In the genomic region with DNA sequence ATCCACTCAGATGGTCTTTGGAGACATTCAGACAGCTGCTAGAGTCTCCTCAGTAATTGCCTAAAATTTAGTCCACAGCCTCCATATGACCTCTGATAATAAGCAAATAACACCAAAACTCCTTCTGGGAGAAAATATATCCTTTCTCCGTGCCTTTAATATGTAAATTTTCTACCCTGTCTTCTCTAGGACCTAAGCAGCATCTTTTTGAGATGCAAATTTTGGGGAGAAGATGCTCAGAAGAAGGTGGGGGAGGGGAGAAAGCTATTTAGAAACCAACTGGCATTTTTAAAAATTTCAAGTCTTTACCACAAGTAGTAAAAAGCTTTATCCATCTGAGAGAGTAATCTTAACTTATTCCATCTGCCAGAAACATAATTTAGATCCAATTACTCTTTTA, we compare ENCODE assay signal across 1 cellular context.
A peak's percentile ranks its signal among the peaks of the same experiment; 100 is the strongest.
TF ChIP-seq lines count a peak whose summit lies in the region.

No MANE protein-coding gene starts in this region.

TF ChIP-seq in H1, 55 proteins besides CTCF, POLR2A, EP300 and RAD21 (continued from another document):
- TF ChIP-seq, protein P1, sequence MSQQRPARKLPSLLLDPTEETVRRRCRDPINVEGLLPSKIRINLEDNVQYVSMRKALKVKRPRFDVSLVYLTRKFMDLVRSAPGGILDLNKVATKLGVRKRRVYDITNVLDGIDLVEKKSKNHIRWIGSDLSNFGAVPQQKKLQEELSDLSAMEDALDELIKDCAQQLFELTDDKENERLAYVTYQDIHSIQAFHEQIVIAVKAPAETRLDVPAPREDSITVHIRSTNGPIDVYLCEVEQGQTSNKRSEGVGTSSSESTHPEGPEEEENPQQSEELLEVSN (IDR thresholded peaks at IDR 0.05) = no peak
- TF ChIP-seq GABPA (IDR thresholded peaks at IDR 0.05; ENCODE audit: borderline replicate concordance, insufficient read depth, low read length) (no peak), YY1 (IDR thresholded peaks at IDR 0.05; ENCODE audit: low read depth, low read length) (no peak), HDAC2 (IDR thresholded peaks at IDR 0.05; ENCODE audit: borderline replicate concordance in 1 of 2, low read depth in 2 of 2, low read length in 2 of 2) (peak in 1 of 2 experiments; percentile 80; a peak in 1 of 4 replicates), SUZ12 (IDR thresholded peaks at IDR 0.05; ENCODE audit: low read length) (no peak), TAF7 (optimal IDR thresholded peaks at IDR 0.05; ENCODE audit: borderline replicate concordance, low read depth, low read length) (no peak), POU5F1 (IDR thresholded peaks at IDR 0.05; ENCODE audit: low read depth, low read length) (peak; percentile 94), HDAC6 (IDR thresholded peaks at IDR 0.05; ENCODE audit: low read depth, low read length) (no peak), TBP (IDR thresholded peaks at IDR 0.05; ENCODE audit: low read depth, low read length) (no peak), FOSL1 (IDR thresholded peaks at IDR 0.05; ENCODE audit: insufficient read depth, low read depth, low read length) (no peak), CHD2 (IDR thresholded peaks at IDR 0.05; ENCODE audit: low read length) (0 out of 2 replicates have a peak, but pooled peaks have one; percentile 26), TEAD4 (IDR thresholded peaks at IDR 0.05; ENCODE audit: low read depth, low read length) (no peak), PHF8 (conservative IDR thresholded peaks at IDR 0.05; ENCODE audit: low read depth, low read length) (no peak), ZNF274 (IDR thresholded peaks at IDR 0.05; ENCODE audit: borderline replicate concordance, extremely low read depth, low read length) (no peak)
- TF ChIP-seq, protein P2, sequence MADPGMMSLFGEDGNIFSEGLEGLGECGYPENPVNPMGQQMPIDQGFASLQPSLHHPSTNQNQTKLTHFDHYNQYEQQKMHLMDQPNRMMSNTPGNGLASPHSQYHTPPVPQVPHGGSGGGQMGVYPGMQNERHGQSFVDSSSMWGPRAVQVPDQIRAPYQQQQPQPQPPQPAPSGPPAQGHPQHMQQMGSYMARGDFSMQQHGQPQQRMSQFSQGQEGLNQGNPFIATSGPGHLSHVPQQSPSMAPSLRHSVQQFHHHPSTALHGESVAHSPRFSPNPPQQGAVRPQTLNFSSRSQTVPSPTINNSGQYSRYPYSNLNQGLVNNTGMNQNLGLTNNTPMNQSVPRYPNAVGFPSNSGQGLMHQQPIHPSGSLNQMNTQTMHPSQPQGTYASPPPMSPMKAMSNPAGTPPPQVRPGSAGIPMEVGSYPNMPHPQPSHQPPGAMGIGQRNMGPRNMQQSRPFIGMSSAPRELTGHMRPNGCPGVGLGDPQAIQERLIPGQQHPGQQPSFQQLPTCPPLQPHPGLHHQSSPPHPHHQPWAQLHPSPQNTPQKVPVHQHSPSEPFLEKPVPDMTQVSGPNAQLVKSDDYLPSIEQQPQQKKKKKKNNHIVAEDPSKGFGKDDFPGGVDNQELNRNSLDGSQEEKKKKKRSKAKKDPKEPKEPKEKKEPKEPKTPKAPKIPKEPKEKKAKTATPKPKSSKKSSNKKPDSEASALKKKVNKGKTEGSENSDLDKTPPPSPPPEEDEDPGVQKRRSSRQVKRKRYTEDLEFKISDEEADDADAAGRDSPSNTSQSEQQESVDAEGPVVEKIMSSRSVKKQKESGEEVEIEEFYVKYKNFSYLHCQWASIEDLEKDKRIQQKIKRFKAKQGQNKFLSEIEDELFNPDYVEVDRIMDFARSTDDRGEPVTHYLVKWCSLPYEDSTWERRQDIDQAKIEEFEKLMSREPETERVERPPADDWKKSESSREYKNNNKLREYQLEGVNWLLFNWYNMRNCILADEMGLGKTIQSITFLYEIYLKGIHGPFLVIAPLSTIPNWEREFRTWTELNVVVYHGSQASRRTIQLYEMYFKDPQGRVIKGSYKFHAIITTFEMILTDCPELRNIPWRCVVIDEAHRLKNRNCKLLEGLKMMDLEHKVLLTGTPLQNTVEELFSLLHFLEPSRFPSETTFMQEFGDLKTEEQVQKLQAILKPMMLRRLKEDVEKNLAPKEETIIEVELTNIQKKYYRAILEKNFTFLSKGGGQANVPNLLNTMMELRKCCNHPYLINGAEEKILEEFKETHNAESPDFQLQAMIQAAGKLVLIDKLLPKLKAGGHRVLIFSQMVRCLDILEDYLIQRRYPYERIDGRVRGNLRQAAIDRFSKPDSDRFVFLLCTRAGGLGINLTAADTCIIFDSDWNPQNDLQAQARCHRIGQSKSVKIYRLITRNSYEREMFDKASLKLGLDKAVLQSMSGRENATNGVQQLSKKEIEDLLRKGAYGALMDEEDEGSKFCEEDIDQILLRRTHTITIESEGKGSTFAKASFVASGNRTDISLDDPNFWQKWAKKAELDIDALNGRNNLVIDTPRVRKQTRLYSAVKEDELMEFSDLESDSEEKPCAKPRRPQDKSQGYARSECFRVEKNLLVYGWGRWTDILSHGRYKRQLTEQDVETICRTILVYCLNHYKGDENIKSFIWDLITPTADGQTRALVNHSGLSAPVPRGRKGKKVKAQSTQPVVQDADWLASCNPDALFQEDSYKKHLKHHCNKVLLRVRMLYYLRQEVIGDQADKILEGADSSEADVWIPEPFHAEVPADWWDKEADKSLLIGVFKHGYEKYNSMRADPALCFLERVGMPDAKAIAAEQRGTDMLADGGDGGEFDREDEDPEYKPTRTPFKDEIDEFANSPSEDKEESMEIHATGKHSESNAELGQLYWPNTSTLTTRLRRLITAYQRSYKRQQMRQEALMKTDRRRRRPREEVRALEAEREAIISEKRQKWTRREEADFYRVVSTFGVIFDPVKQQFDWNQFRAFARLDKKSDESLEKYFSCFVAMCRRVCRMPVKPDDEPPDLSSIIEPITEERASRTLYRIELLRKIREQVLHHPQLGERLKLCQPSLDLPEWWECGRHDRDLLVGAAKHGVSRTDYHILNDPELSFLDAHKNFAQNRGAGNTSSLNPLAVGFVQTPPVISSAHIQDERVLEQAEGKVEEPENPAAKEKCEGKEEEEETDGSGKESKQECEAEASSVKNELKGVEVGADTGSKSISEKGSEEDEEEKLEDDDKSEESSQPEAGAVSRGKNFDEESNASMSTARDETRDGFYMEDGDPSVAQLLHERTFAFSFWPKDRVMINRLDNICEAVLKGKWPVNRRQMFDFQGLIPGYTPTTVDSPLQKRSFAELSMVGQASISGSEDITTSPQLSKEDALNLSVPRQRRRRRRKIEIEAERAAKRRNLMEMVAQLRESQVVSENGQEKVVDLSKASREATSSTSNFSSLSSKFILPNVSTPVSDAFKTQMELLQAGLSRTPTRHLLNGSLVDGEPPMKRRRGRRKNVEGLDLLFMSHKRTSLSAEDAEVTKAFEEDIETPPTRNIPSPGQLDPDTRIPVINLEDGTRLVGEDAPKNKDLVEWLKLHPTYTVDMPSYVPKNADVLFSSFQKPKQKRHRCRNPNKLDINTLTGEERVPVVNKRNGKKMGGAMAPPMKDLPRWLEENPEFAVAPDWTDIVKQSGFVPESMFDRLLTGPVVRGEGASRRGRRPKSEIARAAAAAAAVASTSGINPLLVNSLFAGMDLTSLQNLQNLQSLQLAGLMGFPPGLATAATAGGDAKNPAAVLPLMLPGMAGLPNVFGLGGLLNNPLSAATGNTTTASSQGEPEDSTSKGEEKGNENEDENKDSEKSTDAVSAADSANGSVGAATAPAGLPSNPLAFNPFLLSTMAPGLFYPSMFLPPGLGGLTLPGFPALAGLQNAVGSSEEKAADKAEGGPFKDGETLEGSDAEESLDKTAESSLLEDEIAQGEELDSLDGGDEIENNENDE (IDR thresholded peaks at IDR 0.05; ENCODE audit: insufficient replicate concordance, low read length) = peak; percentile 73
